ENCODE assay signal across 9 cellular contexts in the genomic region with DNA sequence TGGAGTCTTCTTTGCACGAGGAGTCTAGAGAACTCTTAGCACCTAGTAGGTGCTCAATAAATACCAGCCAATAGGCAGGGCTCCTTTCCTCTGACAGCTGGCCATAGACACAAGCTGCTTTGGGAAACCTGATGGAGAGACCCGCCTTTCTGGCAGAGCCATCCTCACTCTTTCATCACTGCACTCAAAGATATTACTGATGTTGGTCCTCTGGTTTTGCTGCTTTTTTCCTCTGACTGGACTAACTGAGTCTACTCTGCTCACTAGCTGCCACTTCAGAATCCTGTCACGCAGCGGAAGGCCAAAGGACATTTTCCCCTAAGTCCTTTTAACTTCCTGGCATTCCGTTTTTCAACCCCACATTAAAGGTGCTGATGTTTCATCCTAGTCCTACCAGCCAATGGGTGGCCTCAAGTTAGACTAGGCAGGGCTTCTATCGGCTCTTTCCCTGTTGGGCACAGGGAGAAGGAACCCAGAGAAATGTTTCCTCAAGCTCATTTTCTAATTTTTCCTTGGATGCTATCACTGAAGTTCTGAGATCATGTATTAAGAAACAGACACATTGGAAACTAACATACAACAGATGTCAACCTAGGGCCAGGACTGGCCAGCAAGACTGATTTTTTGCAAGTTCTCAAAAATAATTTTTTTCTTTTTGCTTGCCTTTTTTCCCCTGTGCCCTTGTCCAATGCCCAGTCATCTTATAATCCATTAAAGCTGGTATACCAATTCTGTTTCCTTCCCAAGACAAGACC.
"Had no signal": no experiment of that assay in that cellular context is flagged by ENCODE, and none has a peak within 500 bp of the region (broad histone marks: within the 10 kb centered on the region; RNA-seq: fewer than 3 reads in every experiment).

No MANE protein-coding gene starts in this region.

- H3K27me3 ChIP-seq: neural progenitor cell, tibial artery had no signal

- ATAC-seq: lower lobe of right lung; stimulated activated effector memory CD8-positive, alpha-beta T cell treated with anti-CD3 and anti-CD28 coated beads, Interleukin-12 subunit alpha, Interleukin-12 subunit beta, amount 100 ng/mL, for 72 hours had no signal

- H3K36me3 ChIP-seq: lower lobe of right lung, neural progenitor cell, tibial artery had no signal

- DNase-seq: activated CD4-positive, alpha-beta T cell treated with anti-CD3 and anti-CD28 coated beads, Interleukin-2, amount 10 ng/mL, durations not matched to agents 7 days and 5 days; activated naive CD8-positive, alpha-beta T cell treated with anti-CD3 and anti-CD28 coated beads for 36 hours; effector memory CD4-positive, alpha-beta T cell; immature natural killer cell; lower lobe of right lung; naive B cell; tibial artery had no signal

- H3K27ac ChIP-seq: lower lobe of right lung, neural progenitor cell, tibial artery had no signal

- H3K4me3 ChIP-seq: lower lobe of right lung, neural progenitor cell, tibial artery had no signal

- H3K9me3 ChIP-seq: lower lobe of right lung, tibial artery had no signal

- H3K4me1 ChIP-seq: lower lobe of right lung had no signal
